In the genomic region with DNA sequence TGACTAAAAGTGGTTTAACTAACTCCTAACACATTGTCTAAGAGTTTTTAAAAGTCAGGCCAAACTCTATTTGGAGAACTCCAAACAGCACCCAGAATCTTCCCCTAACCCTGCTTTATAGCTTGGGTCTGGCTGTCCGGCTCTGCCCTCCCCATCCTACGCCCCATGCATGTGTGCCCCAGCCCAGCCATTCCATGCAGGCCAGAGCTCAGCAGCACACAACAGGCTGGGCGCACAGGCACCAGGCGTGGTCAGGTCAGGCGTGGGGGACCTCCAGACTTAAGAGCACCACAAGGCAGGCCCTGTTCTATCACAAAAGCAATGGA, we compare ENCODE assay signal across 18 cellular contexts. TPM values are rescaled to one million over a fixed set of nuclear protein-coding genes. Genes with fewer than 3 reads are reported as not detected.
DNase-seq lines count a peak whose midpoint lies in the region; ATAC-seq and TF ChIP-seq lines count a peak whose summit lies in the region.
"Had no signal": no experiment of that assay in that cellular context is flagged by ENCODE, and none has a peak within 500 bp of the region (broad histone marks: within the 10 kb centered on the region; RNA-seq: fewer than 3 reads in every experiment).

No MANE protein-coding gene starts in this region.

- peaks cover 90% of the 10 kb centered on the region for H3K79me2 ChIP-seq in Karpas-422 (ENCODE audit: low read length)

- peak overlapping the region; percentile 29 for H3K27ac Mint-ChIP-seq in dendritic cell treated with granulocyte-macrophage colony-stimulating factor and Interleukin-4, amounts not matched to agents 40 ng/mL and 50 ng/mL, for 4 days
- H3K27ac Mint-ChIP-seq in mesothelial cell of epicardium, result peak overlapping the region; percentile 89
- H3K27ac Mint-ChIP-seq in WTC11, result no peak overlapping the region
- H3K27ac Mint-ChIP-seq: activated CD4-positive, alpha-beta T cell treated with anti-CD3 and anti-CD28 coated beads, Interleukin-2, amount 10 ng/mL, durations not matched to agents 24 days and 14 days had no signal

- no peak for ATAC-seq in WTC11
- ATAC-seq: foreskin keratinocyte had no signal

- H3K9ac ChIP-seq in BLaER1 treated with 17β-estradiol and CSF1 and Interleukin-3, amounts not matched to agents 10 nM and 100 nM, result 0 out of 22 replicates have a peak overlapping the region, but pooled peaks of 1 of the 11 experiments have one; percentile 4
- peak overlapping the region; percentile 73 for H3K9ac ChIP-seq in Karpas-422 (ENCODE audit: low read length)
- H3K9ac ChIP-seq: parathyroid adenoma had no signal

- H3K36me3 ChIP-seq in BLaER1 treated with 17β-estradiol and CSF1 and Interleukin-3, amounts not matched to agents 10 nM and 100 nM, result no peaks in the 10 kb centered on the region
- no peaks in the 10 kb centered on the region for H3K36me3 ChIP-seq in Karpas-422 (ENCODE audit: insufficient read depth, low read length)
- H3K36me3 ChIP-seq: Peyer's patch had no signal

- no peaks in the 10 kb centered on the region for H3K9me2 ChIP-seq in Karpas-422 (replicated peaks; ENCODE audit: insufficient read depth, low read length)

- H3K27me3 Mint-ChIP-seq in dendritic cell treated with granulocyte-macrophage colony-stimulating factor and Interleukin-4, amounts not matched to agents 40 ng/mL and 50 ng/mL, for 4 days, result no peaks in the 10 kb centered on the region
- H3K27me3 Mint-ChIP-seq in mesothelial cell of epicardium (ENCODE audit: low read depth) (no peaks in the 10 kb centered on the region), WTC11 (ENCODE audit: low read depth) (no peaks in the 10 kb centered on the region)

- intact Hi-C loops in dendritic cell treated with granulocyte-macrophage colony-stimulating factor and Interleukin-4, amounts not matched to agents 40 ng/mL and 50 ng/mL, for 4 days (cut with micrococcal nuclease), result no loop called here

- H3K4me1 ChIP-seq in BLaER1 treated with 17β-estradiol and CSF1 and Interleukin-3, amounts not matched to agents 10 nM and 100 nM, result peaks cover 15 to 50% (median 36%) of the 10 kb centered on the region in 10 experiments
- H3K4me1 ChIP-seq in Karpas-422 (ENCODE audit: low read length), result peaks cover 100% of the 10 kb centered on the region

- H3K36me3 Mint-ChIP-seq in dendritic cell treated with granulocyte-macrophage colony-stimulating factor and Interleukin-4, amounts not matched to agents 40 ng/mL and 50 ng/mL, for 4 days (ENCODE audit: low read depth), result no peaks in the 10 kb centered on the region
- no peaks in the 10 kb centered on the region for H3K36me3 Mint-ChIP-seq in mesothelial cell of epicardium
- H3K36me3 Mint-ChIP-seq in WTC11, result no peaks in the 10 kb centered on the region

- H3K4me2 ChIP-seq in BLaER1 treated with 17β-estradiol and CSF1 and Interleukin-3, amounts not matched to agents 10 nM and 100 nM, result peak overlapping the region; percentile 15 to 57 (median 40); a peak in 19 of 22 replicates
- peak overlapping the region; percentile 70 for H3K4me2 ChIP-seq in Karpas-422 (ENCODE audit: low read depth, low read length, poor library complexity, severe bottlenecking)

- H3K4me1 Mint-ChIP-seq in dendritic cell treated with granulocyte-macrophage colony-stimulating factor and Interleukin-4, amounts not matched to agents 40 ng/mL and 50 ng/mL, for 4 days (ENCODE audit: low read depth), result peaks cover 84% of the 10 kb centered on the region
- peaks cover 57% of the 10 kb centered on the region for H3K4me1 Mint-ChIP-seq in mesothelial cell of epicardium
- peaks cover 53% of the 10 kb centered on the region for H3K4me1 Mint-ChIP-seq in WTC11

- H3K27me3 ChIP-seq in BLaER1 treated with 17β-estradiol and CSF1 and Interleukin-3, amounts not matched to agents 10 nM and 100 nM, result no peaks in the 10 kb centered on the region
- no peaks in the 10 kb centered on the region for H3K27me3 ChIP-seq in Karpas-422 (ENCODE audit: low read length)
- H3K27me3 ChIP-seq: foreskin keratinocyte, Peyer's patch had no signal

- H3K9me3 Mint-ChIP-seq in dendritic cell treated with granulocyte-macrophage colony-stimulating factor and Interleukin-4, amounts not matched to agents 40 ng/mL and 50 ng/mL, for 4 days, result no peaks in the 10 kb centered on the region
- no peaks in the 10 kb centered on the region for H3K9me3 Mint-ChIP-seq in mesothelial cell of epicardium
- no peaks in the 10 kb centered on the region for H3K9me3 Mint-ChIP-seq in WTC11
- H3K9me3 Mint-ChIP-seq: activated CD4-positive, alpha-beta T cell treated with anti-CD3 and anti-CD28 coated beads, Interleukin-2, amount 10 ng/mL, durations not matched to agents 24 days and 14 days had no signal

- DNase-seq in Karpas-422 (no peak), mesothelial cell of epicardium (ENCODE audit: low spot score in 2 of 2, unreplicated experiment in 2 of 2) (no peak), DMS153 (lab: John Stamatoyannopoulos, UW) (no peak), iPS-NIHi11 (ENCODE audit: low spot score) (no peak), WTC11 (ENCODE audit: low spot score) (no peak)
- DNase-seq in stimulated activated naive CD4-positive, alpha-beta T cell treated with Interleukin-2 at 50 U/mL for 16 hours (lab: John Stamatoyannopoulos, UW), result no peak
- DNase-seq: activated CD4-positive, alpha-beta T cell treated with anti-CD3 and anti-CD28 coated beads, Interleukin-2, amount 10 ng/mL, durations not matched to agents 24 days and 14 days; activated CD8-positive, alpha-beta memory T cell treated with anti-CD3 and anti-CD28 coated beads, Interleukin-2, amount 50 U/mL, for 48 hours; activated naive CD4-positive, alpha-beta T cell; Calu3; foreskin keratinocyte; NCI-H1436; NCI-H82; Peyer's patch; stimulated activated CD4-positive, alpha-beta T cell treated with anti-CD3 and anti-CD28 coated beads, Interleukin-2, amount 100 ng/mL, for 48 hours had no signal

- peaks cover 0 to 96% (median 14%) of the 10 kb centered on the region in 11 experiments; a peak in 9 of 22 replicates for H4K20me1 ChIP-seq in BLaER1 treated with 17β-estradiol and CSF1 and Interleukin-3, amounts not matched to agents 10 nM and 100 nM
- no peaks in the 10 kb centered on the region for H4K20me1 ChIP-seq in Karpas-422 (ENCODE audit: insufficient read depth, low read depth, low read length)

- no peak overlapping the region for H3K4me3 Mint-ChIP-seq in dendritic cell treated with granulocyte-macrophage colony-stimulating factor and Interleukin-4, amounts not matched to agents 40 ng/mL and 50 ng/mL, for 4 days
- H3K4me3 Mint-ChIP-seq in mesothelial cell of epicardium (no peak overlapping the region), WTC11 (no peak overlapping the region)
- H3K4me3 Mint-ChIP-seq: activated CD4-positive, alpha-beta T cell treated with anti-CD3 and anti-CD28 coated beads, Interleukin-2, amount 10 ng/mL, durations not matched to agents 24 days and 14 days had no signal

- CTCF ChIA-PET in WTC11 (lab: Charles Lee), result interaction anchor here (1.4 to 2.8 kb wide), 2 partner anchors 13 to 20 kb away, joined by 6 to 15 read pairs; no protein-coding TSS in a partner anchor

- no peak overlapping the region for H3K4me3 ChIP-seq in BLaER1 treated with 17β-estradiol and CSF1 and Interleukin-3, amounts not matched to agents 10 nM and 100 nM
- H3K4me3 ChIP-seq in Karpas-422 (ENCODE audit: low read length), result peak overlapping the region; percentile 50
- H3K4me3 ChIP-seq: Peyer's patch had no signal

- H3K27ac ChIP-seq in BLaER1 treated with 17β-estradiol and CSF1 and Interleukin-3, amounts not matched to agents 10 nM and 100 nM, result no peak overlapping the region
- H3K27ac ChIP-seq in Karpas-422 (ENCODE audit: low read length), result peak overlapping the region; percentile 90
- H3K27ac ChIP-seq: foreskin keratinocyte, parathyroid adenoma, Peyer's patch had no signal

- POLR2A ChIA-PET in WTC11 (lab: Charles Lee), result no interaction called here

- TF ChIP-seq CTCF in mesothelial cell of epicardium (IDR thresholded peaks at IDR 0.05; ENCODE audit: unreplicated experiment) (no peak), WTC11 (IDR thresholded peaks at IDR 0.05) (no peak)

- H3K9me3 ChIP-seq in BLaER1 treated with 17β-estradiol and CSF1 and Interleukin-3, amounts not matched to agents 10 nM and 100 nM (replicated peaks in 1 of 11), result no peaks in the 10 kb centered on the region
- H3K9me3 ChIP-seq in Karpas-422 (ENCODE audit: low read length), result no peaks in the 10 kb centered on the region
- H3K9me3 ChIP-seq: Peyer's patch had no signal

- no peak overlapping the region for H2AFZ ChIP-seq in Karpas-422 (ENCODE audit: low read length)
- H2AFZ ChIP-seq: parathyroid adenoma had no signal

TF ChIP-seq in WTC11, 78 proteins besides CTCF, POLR2A, EP300 and RAD21:
- TF ChIP-seq NFE2L1 (CRISPR knock-in tag; IDR thresholded peaks at IDR 0.05) (no peak), ESRRA (CRISPR knock-in tag; IDR thresholded peaks at IDR 0.05; ENCODE audit: borderline replicate concordance) (no peak), ATF1 (CRISPR knock-in tag; IDR thresholded peaks at IDR 0.05) (no peak)

RNA-seq across cellular contexts. Expression of a gene that starts 31.1 kb away (rescaled TPM):
- total RNA-seq in Karpas-422 (2014; rRNA removed; shearing (Covaris generic); ENCODE audit: low replicate concordance), result 27.1 and 42.8 TPM in 2 replicates
- total RNA-seq in mesothelial cell of epicardium (33.7 to 35.5 TPM (median 35.4 TPM) in 3 replicates), WTC11 (2021) (9.5 to 12.2 TPM (median 10.6 TPM) in 3 replicates)
